Comparison of ENCODE assay signal across 2 cellular contexts in the genomic region with DNA sequence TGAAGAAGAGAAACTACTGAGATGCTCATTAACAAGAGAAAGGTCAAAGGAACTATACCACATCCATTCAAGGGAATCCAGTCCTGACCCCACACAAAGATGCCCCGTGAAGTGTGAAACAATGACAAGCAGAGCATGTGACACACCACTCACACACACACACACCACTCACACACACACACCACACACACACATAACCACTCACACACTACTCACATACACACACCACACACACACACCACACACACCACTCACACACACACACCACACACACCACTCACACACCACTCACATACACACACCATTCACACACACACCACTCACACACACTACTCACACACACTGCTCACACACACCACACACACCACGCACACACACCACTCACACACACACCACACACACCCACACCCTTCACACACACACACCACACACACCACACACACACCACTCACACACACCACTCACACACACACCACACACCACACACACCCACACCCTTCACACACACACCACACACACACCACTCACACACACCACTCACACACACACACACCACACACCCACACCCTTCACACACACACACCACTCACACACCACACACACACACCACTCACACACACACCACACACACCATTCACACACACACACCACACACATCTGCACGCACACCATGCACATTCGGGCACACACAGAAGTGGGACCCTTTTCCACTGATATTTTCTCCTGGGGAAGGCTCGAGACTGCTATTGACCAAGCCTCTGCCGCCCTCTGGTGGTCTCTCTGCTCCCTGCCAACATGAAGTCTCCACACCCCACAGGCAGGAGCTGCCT.
TF ChIP-seq lines count a peak whose summit lies in the region.

No MANE protein-coding gene starts in this region.

TF ChIP-seq in GM23338, 12 proteins besides CTCF, POLR2A, EP300 and RAD21 (continued from another document):
- TF ChIP-seq ZNF462 (CRISPR knock-in tag; IDR thresholded peaks at IDR 0.05), result no peak

TF ChIP-seq in HepG2, 621 proteins besides CTCF, POLR2A, EP300 and RAD21 (continued from another document and continues in another):
- TF ChIP-seq, protein P1, sequence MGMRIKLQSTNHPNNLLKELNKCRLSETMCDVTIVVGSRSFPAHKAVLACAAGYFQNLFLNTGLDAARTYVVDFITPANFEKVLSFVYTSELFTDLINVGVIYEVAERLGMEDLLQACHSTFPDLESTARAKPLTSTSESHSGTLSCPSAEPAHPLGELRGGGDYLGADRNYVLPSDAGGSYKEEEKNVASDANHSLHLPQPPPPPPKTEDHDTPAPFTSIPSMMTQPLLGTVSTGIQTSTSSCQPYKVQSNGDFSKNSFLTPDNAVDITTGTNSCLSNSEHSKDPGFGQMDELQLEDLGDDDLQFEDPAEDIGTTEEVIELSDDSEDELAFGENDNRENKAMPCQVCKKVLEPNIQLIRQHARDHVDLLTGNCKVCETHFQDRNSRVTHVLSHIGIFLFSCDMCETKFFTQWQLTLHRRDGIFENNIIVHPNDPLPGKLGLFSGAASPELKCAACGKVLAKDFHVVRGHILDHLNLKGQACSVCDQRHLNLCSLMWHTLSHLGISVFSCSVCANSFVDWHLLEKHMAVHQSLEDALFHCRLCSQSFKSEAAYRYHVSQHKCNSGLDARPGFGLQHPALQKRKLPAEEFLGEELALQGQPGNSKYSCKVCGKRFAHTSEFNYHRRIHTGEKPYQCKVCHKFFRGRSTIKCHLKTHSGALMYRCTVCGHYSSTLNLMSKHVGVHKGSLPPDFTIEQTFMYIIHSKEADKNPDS (CRISPR knock-in tag; IDR thresholded peaks at IDR 0.05), result no peak
- TF ChIP-seq ZNF225 (CRISPR knock-in tag; IDR thresholded peaks at IDR 0.05), result peak; percentile 42; the same call in 1 of the 2 replicates
- 0 out of 4 replicates have a peak, but pooled peaks of 1 of the 2 experiments have one; percentile 46 for TF ChIP-seq ATF4 (CRISPR knock-in tag; IDR thresholded peaks at IDR 0.05)
- TF ChIP-seq ZBTB2 (CRISPR knock-in tag; IDR thresholded peaks at IDR 0.05; ENCODE audit: low read depth), result 0 out of 2 replicates have a peak, but pooled peaks have one; percentile 28
- 0 out of 2 replicates have a peak, but pooled peaks have one; percentile 35 for TF ChIP-seq ZNF510 (CRISPR knock-in tag; IDR thresholded peaks at IDR 0.05; ENCODE audit: low read depth)
- peak; percentile 97 for TF ChIP-seq ZNF646 (CRISPR knock-in tag; IDR thresholded peaks at IDR 0.05)
- peak; percentile 96 for TF ChIP-seq STAG1 (CRISPR knock-in tag; IDR thresholded peaks at IDR 0.05)
- peak; percentile 37; the same call in 1 of the 2 replicates for TF ChIP-seq ZFX (CRISPR knock-in tag; IDR thresholded peaks at IDR 0.05; ENCODE audit: low read depth)
- no peak for TF ChIP-seq ZNF737 (CRISPR knock-in tag; IDR thresholded peaks at IDR 0.05; ENCODE audit: borderline replicate concordance)
- TF ChIP-seq, protein P2, sequence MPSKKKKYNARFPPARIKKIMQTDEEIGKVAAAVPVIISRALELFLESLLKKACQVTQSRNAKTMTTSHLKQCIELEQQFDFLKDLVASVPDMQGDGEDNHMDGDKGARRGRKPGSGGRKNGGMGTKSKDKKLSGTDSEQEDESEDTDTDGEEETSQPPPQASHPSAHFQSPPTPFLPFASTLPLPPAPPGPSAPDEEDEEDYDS (CRISPR knock-in tag; IDR thresholded peaks at IDR 0.05), result no peak
- TF ChIP-seq, protein P3, sequence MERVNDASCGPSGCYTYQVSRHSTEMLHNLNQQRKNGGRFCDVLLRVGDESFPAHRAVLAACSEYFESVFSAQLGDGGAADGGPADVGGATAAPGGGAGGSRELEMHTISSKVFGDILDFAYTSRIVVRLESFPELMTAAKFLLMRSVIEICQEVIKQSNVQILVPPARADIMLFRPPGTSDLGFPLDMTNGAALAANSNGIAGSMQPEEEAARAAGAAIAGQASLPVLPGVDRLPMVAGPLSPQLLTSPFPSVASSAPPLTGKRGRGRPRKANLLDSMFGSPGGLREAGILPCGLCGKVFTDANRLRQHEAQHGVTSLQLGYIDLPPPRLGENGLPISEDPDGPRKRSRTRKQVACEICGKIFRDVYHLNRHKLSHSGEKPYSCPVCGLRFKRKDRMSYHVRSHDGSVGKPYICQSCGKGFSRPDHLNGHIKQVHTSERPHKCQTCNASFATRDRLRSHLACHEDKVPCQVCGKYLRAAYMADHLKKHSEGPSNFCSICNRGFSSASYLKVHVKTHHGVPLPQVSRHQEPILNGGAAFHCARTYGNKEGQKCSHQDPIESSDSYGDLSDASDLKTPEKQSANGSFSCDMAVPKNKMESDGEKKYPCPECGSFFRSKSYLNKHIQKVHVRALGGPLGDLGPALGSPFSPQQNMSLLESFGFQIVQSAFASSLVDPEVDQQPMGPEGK (CRISPR knock-in tag; IDR thresholded peaks at IDR 0.05), result peak; percentile 26; the same call in 1 of the 2 replicates
- TF ChIP-seq NFE2L1 (CRISPR knock-in tag; IDR thresholded peaks at IDR 0.05; ENCODE audit: borderline replicate concordance), result 0 out of 2 replicates have a peak, but pooled peaks have one; percentile 31
- TF ChIP-seq ZNF350 (CRISPR knock-in tag; IDR thresholded peaks at IDR 0.05; ENCODE audit: borderline replicate concordance, low read depth), result peak; percentile 65; the same call in 1 of the 2 replicates
- TF ChIP-seq, protein P4, sequence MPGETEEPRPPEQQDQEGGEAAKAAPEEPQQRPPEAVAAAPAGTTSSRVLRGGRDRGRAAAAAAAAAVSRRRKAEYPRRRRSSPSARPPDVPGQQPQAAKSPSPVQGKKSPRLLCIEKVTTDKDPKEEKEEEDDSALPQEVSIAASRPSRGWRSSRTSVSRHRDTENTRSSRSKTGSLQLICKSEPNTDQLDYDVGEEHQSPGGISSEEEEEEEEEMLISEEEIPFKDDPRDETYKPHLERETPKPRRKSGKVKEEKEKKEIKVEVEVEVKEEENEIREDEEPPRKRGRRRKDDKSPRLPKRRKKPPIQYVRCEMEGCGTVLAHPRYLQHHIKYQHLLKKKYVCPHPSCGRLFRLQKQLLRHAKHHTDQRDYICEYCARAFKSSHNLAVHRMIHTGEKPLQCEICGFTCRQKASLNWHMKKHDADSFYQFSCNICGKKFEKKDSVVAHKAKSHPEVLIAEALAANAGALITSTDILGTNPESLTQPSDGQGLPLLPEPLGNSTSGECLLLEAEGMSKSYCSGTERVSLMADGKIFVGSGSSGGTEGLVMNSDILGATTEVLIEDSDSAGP (CRISPR knock-in tag; IDR thresholded peaks at IDR 0.05; ENCODE audit: borderline replicate concordance), result peak; percentile 19; the same call in 1 of the 2 replicates
- TF ChIP-seq SNRNP70 (IDR thresholded peaks at IDR 0.05; ENCODE audit: low read depth, low read length), result no peak
- TF ChIP-seq ZNF501 (CRISPR knock-in tag; IDR thresholded peaks at IDR 0.05), result 0 out of 2 replicates have a peak, but pooled peaks have one; percentile 41
- TF ChIP-seq MTA1 (CRISPR knock-in tag; IDR thresholded peaks at IDR 0.05; ENCODE audit: borderline replicate concordance), result peak; percentile 35; the same call in 1 of the 2 replicates
- TF ChIP-seq HDAC6 (IDR thresholded peaks at IDR 0.05; ENCODE audit: low read depth, low read length), result no peak
- TF ChIP-seq ZNF329 (CRISPR knock-in tag; IDR thresholded peaks at IDR 0.05; ENCODE audit: low read depth), result 0 out of 2 replicates have a peak, but pooled peaks have one; percentile 43
- TF ChIP-seq JUNB (CRISPR knock-in tag; IDR thresholded peaks at IDR 0.05; ENCODE audit: borderline replicate concordance), result 0 out of 2 replicates have a peak, but pooled peaks have one; percentile 33
- TF ChIP-seq HNRNPL (IDR thresholded peaks at IDR 0.05; ENCODE audit: low read depth, low read length), result peak; percentile 97
- no peak for TF ChIP-seq THYN1 (CRISPR knock-in tag; IDR thresholded peaks at IDR 0.05; ENCODE audit: borderline replicate concordance, low read depth)
- TF ChIP-seq NONO (IDR thresholded peaks at IDR 0.05), result no peak
- TF ChIP-seq NONO (CRISPR knock-in tag; conservative IDR thresholded peaks at IDR 0.05), result peak; percentile 60
- no peak for TF ChIP-seq FIP1L1 (IDR thresholded peaks at IDR 0.05; ENCODE audit: borderline replicate concordance, insufficient read depth, low read depth, low read length)
- TF ChIP-seq AKNA (CRISPR knock-in tag; IDR thresholded peaks at IDR 0.05; ENCODE audit: borderline replicate concordance), result no peak
- TF ChIP-seq PTBP1 (IDR thresholded peaks at IDR 0.05; ENCODE audit: low read depth, low read length, poor library complexity, severe bottlenecking), result no peak
- TF ChIP-seq YY1 (IDR thresholded peaks at IDR 0.05; ENCODE audit: insufficient read depth, insufficient replicate concordance, low read depth, low read length), result peak; percentile 39
- TF ChIP-seq ZNF629 (CRISPR knock-in tag; conservative IDR thresholded peaks at IDR 0.05), result no peak
